ENCODE assay signal across 19 cellular contexts in the genomic region with DNA sequence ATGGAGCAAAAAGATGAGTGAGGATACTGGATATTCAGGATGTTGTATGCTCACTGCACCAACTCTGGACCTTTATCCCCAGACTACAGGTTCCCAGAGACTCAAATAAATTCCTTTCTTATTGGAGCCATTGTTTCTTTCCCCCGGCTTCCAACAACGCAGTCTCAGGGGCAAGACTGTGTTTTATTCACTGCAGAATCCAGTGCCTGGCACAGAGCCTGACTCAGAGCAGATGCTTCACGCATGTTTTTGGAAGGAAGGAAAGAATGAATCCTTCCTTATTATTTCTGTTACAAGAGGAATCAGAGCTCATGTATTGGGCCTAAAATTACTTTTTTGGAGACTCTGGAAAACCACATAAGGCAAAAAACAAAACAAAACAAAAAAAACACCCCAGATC.
"Had no signal": no experiment of that assay in that cellular context is flagged by ENCODE, and none has a peak within 500 bp of the region (broad histone marks: within the 10 kb centered on the region; RNA-seq: fewer than 3 reads in every experiment).

No MANE protein-coding gene starts in this region.

- H3K4me3 ChIP-seq: hepatocyte, tibial nerve had no signal

- H3K4me3 Mint-ChIP-seq: activated B cell treated with CpG ODN at 0.5 μM for 24 hours; activated CD4-positive, alpha-beta memory T cell treated with anti-CD3 and anti-CD28 coated beads for 36 hours; activated naive CD8-positive, alpha-beta T cell treated with anti-CD3 and anti-CD28 coated beads for 36 hours; immature natural killer cell; naive B cell; stimulated activated naive CD8-positive, alpha-beta T cell treated with anti-CD3 and anti-CD28 coated beads, Interleukin-15, Interleukin-2, amounts not matched to agents 100 ng/mL and 50 ng/mL, for 24 hours; T-helper 1 cell treated with Interleukin-12 subunit alpha and Interleukin-12 subunit beta and Interleukin-4 antibody, amounts not matched to agents 30 μg/mL and 1 μg/mL, for 36 hours had no signal

- H3K36me3 ChIP-seq: tibial nerve had no signal

- H3K27ac ChIP-seq: epithelial cell of prostate, hepatocyte, tibial nerve had no signal

- H3K9me3 Mint-ChIP-seq: activated B cell treated with CpG ODN at 0.5 μM for 24 hours; activated CD4-positive, alpha-beta memory T cell treated with anti-CD3 and anti-CD28 coated beads for 36 hours; activated naive CD8-positive, alpha-beta T cell treated with anti-CD3 and anti-CD28 coated beads for 36 hours; immature natural killer cell; naive B cell; stimulated activated naive CD8-positive, alpha-beta T cell treated with anti-CD3 and anti-CD28 coated beads, Interleukin-15, Interleukin-2, amounts not matched to agents 100 ng/mL and 50 ng/mL, for 24 hours; T-helper 1 cell treated with Interleukin-12 subunit alpha and Interleukin-12 subunit beta and Interleukin-4 antibody, amounts not matched to agents 30 μg/mL and 1 μg/mL, for 36 hours had no signal

- DNase-seq: activated B cell treated with CpG ODN at 0.5 μM for 24 hours; activated CD4-positive, alpha-beta memory T cell treated with anti-CD3 and anti-CD28 coated beads for 36 hours; activated CD4-positive, alpha-beta T cell treated with anti-CD3 and anti-CD28 coated beads for 4 hours; activated naive CD4-positive, alpha-beta T cell treated with Interleukin-2 at 50 U/mL for 16 hours; activated naive CD8-positive, alpha-beta T cell treated with anti-CD3 and anti-CD28 coated beads for 36 hours; activated T-cell treated with anti-CD3 and anti-CD28 coated beads, Interleukin-2, amount 50 U/mL, for 48 hours; amniotic stem cell; cortex of kidney; foreskin melanocyte; glutamatergic neuron; immature natural killer cell; naive B cell; retina had no signal

- H3K4me1 ChIP-seq: tibial nerve had no signal

- H3K9me3 ChIP-seq: tibial nerve had no signal

- H3K27me3 Mint-ChIP-seq: activated B cell treated with CpG ODN at 0.5 μM for 24 hours; activated CD4-positive, alpha-beta memory T cell treated with anti-CD3 and anti-CD28 coated beads for 36 hours; activated naive CD8-positive, alpha-beta T cell treated with anti-CD3 and anti-CD28 coated beads for 36 hours; stimulated activated naive CD8-positive, alpha-beta T cell treated with anti-CD3 and anti-CD28 coated beads, Interleukin-15, Interleukin-2, amounts not matched to agents 100 ng/mL and 50 ng/mL, for 24 hours had no signal

- H3K27me3 ChIP-seq: hepatocyte, tibial nerve had no signal

- H3K4me1 Mint-ChIP-seq: activated B cell treated with CpG ODN at 0.5 μM for 24 hours; activated naive CD8-positive, alpha-beta T cell treated with anti-CD3 and anti-CD28 coated beads for 36 hours; immature natural killer cell; naive B cell had no signal

- H3K27ac Mint-ChIP-seq: activated B cell treated with CpG ODN at 0.5 μM for 24 hours; activated CD4-positive, alpha-beta memory T cell treated with anti-CD3 and anti-CD28 coated beads for 36 hours; activated naive CD8-positive, alpha-beta T cell treated with anti-CD3 and anti-CD28 coated beads for 36 hours; naive B cell; progenitor cell of endocrine pancreas; stimulated activated naive CD8-positive, alpha-beta T cell treated with anti-CD3 and anti-CD28 coated beads, Interleukin-15, Interleukin-2, amounts not matched to agents 100 ng/mL and 50 ng/mL, for 24 hours; T-helper 1 cell treated with Interleukin-12 subunit alpha and Interleukin-12 subunit beta and Interleukin-4 antibody, amounts not matched to agents 30 μg/mL and 1 μg/mL, for 36 hours had no signal

- H3K36me3 Mint-ChIP-seq: activated CD4-positive, alpha-beta memory T cell treated with anti-CD3 and anti-CD28 coated beads for 36 hours; activated naive CD8-positive, alpha-beta T cell treated with anti-CD3 and anti-CD28 coated beads for 36 hours; immature natural killer cell; naive B cell had no signal
